ENCODE assay signal across 11 cellular contexts in genomic region chr7:28301148-28301641, GRCh38.
DNase-seq lines count a peak whose midpoint lies in the region; ATAC-seq and TF ChIP-seq lines count a peak whose summit lies in the region.
"Had no signal": no experiment of that assay in that cellular context is flagged by ENCODE, and none has a peak within 500 bp of the region (broad histone marks: within the 10 kb centered on the region; RNA-seq: fewer than 3 reads in every experiment).

No MANE protein-coding gene starts in this region.

- intact Hi-C loops in adrenal gland (cut with DNase I): no loop called here

- H3K9me3 ChIP-seq in adrenal gland (replicated peaks in 1 of 3): no peaks in the 10 kb centered on the region

- peaks cover 0 to 9% of the 10 kb centered on the region in 2 donors for H3K4me1 ChIP-seq in adrenal gland (replicated peaks in 1 of 2)

- no peak for ATAC-seq in GM18498 (IDR thresholded peaks at IDR 0.05; ENCODE audit: unreplicated experiment)
- no peak for ATAC-seq in GM19395 (IDR thresholded peaks at IDR 0.05; ENCODE audit: unreplicated experiment)

- H3K27me3 ChIP-seq in adrenal gland (no peaks in the 10 kb centered on the region), H7 (ENCODE audit: control insufficient read depth, insufficient read depth, low read length) (no peaks in the 10 kb centered on the region)

- no peak for TF ChIP-seq POLR2A in adrenal gland (IDR thresholded peaks at IDR 0.05)

- DNase-seq in GM03348 (ENCODE audit: low spot score) (peak; percentile 36), adrenal gland (peak in 6 of 7 donors; percentile 20 to 72 (median 40)), fibroblast of the aortic adventitia (ENCODE audit: low read depth) (peak; percentile 69), renal cortical epithelial cell (ENCODE audit: low read depth) (peak; percentile 68), H7 (no peak), DMS153 (lab: John Stamatoyannopoulos, UW) (no peak)
- DNase-seq: activated effector memory CD4-positive, alpha-beta T cell treated with Interleukin-2 at 50 U/mL for 16 hours; NCI-H1694 treated with DMSO at 0.1 percent for 48 hours; NK-92 treated with Interleukin-12 subunit alpha and Interleukin-12 subunit beta, amount 100 ng/mL, for 24 hours had no signal

- no peaks in the 10 kb centered on the region for H3K36me3 ChIP-seq in adrenal gland (replicated peaks in 1 of 2)
- H3K36me3 ChIP-seq in H7 (replicated peaks; ENCODE audit: control insufficient read depth, insufficient read depth, low read length): no peaks in the 10 kb centered on the region

- H3K4me3 ChIP-seq in adrenal gland (no peak overlapping the region), fibroblast of the aortic adventitia (ENCODE audit: low read depth, low read length) (no peak overlapping the region), H7 (ENCODE audit: insufficient read depth, low read depth, low read length) (no peak overlapping the region)

- WGBS in adrenal gland, 4 donors: 49 to 61% (median 57%) methylated on average over 5 of the region's 5 CpGs

- H3K27ac ChIP-seq in adrenal gland: peak overlapping the region in 1 of 5 donors; percentile 31

- no peak for TF ChIP-seq CTCF in adrenal gland (IDR thresholded peaks at IDR 0.05)
- TF ChIP-seq CTCF in fibroblast of the aortic adventitia (IDR thresholded peaks at IDR 0.05; ENCODE audit: insufficient read depth, low read length): no peak

Comparison
In these comparisons a context has a peak if more than half of its experiments do, and no peak if none do; other contexts are left out.
1. DNase-seq: peak in GM03348 (single experiment), adrenal gland (6 of 7), fibroblast of the aortic adventitia (single experiment) and renal cortical epithelial cell (single experiment); none in H7 (single experiment) and DMS153 (single experiment).